ENCODE assay signal across 33 cellular contexts in the genomic region with DNA sequence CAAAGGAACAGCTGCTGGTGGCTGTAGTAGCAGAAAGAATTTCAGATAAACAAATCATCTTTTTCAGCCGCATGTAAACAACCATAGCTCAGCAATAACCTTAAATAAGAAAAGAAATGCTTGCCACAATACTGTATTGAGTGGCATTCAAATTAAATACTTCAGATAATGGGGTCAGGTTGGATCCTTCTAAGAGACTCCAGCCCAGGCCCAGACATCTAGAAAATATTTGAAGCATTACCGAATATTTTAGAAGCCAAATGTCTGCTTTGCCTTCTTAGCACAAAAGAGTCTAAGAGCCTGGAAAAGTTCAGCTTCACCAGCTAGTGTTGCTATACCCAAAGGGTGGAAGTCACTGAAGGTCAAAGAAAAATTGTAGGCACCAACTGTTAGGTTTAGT.
"Had no signal": no experiment of that assay in that cellular context is flagged by ENCODE, and none has a peak within 500 bp of the region (broad histone marks: within the 10 kb centered on the region; RNA-seq: fewer than 3 reads in every experiment).

No MANE protein-coding gene starts in this region.

- ATAC-seq: natural killer cell; psoas muscle; right cardiac atrium; right lobe of liver; stimulated activated memory B cell treated with anti-CD40 and anti-IgM and Interleukin-4, amounts not matched to agents 10 μg/mL and 1 μg/mL and 100 μg/mL, for 72 hours; stimulated activated naive CD8-positive, alpha-beta T cell treated with anti-CD3 and anti-CD28 coated beads, Interleukin-15, amount 100 ng/mL, for 72 hours; stimulated activated naive CD8-positive, alpha-beta T cell treated with anti-CD3 and anti-CD28 coated beads, Interleukin-15, Interleukin-2, amounts not matched to agents 100 U/mL and 50 U/mL, for 24 hours had no signal

- H3K4me1 ChIP-seq: neural progenitor cell, parathyroid adenoma, psoas muscle, right lobe of liver, sigmoid colon, spleen, suprapubic skin, testis, thyroid gland, upper lobe of left lung, vagina had no signal

- FAIRE-seq: urothelium cell line had no signal

- H3K27ac ChIP-seq: neural progenitor cell, ovary, parathyroid adenoma, psoas muscle, right lobe of liver, sigmoid colon, skin epidermis, spleen, suprapubic skin, testis, thyroid gland, tibial nerve, upper lobe of left lung, vagina had no signal

- H3K9ac ChIP-seq: neural progenitor cell, parathyroid adenoma had no signal

- H3K4me3 Mint-ChIP-seq: natural killer cell; nephron; neural progenitor cell; stimulated activated memory B cell treated with anti-CD40 and anti-IgM and Interleukin-4, amounts not matched to agents 10 μg/mL and 1 μg/mL and 100 μg/mL, for 72 hours; stimulated activated naive CD8-positive, alpha-beta T cell treated with anti-CD3 and anti-CD28 coated beads, Interleukin-15, amount 100 ng/mL, for 72 hours had no signal

- H3K27ac Mint-ChIP-seq: natural killer cell; nephron; neural progenitor cell; progenitor cell of endocrine pancreas; stimulated activated memory B cell treated with anti-CD40 and anti-IgM and Interleukin-4, amounts not matched to agents 10 μg/mL and 1 μg/mL and 100 μg/mL, for 72 hours; stimulated activated naive CD8-positive, alpha-beta T cell treated with anti-CD3 and anti-CD28 coated beads, Interleukin-15, amount 100 ng/mL, for 72 hours had no signal

- H2AFZ ChIP-seq: neural progenitor cell, parathyroid adenoma had no signal

- H3K4me1 Mint-ChIP-seq: stimulated activated memory B cell treated with anti-CD40 and anti-IgM and Interleukin-4, amounts not matched to agents 10 μg/mL and 1 μg/mL and 100 μg/mL, for 72 hours; stimulated activated naive CD8-positive, alpha-beta T cell treated with anti-CD3 and anti-CD28 coated beads, Interleukin-15, amount 100 ng/mL, for 72 hours had no signal

- H3K27me3 Mint-ChIP-seq: stimulated activated memory B cell treated with anti-CD40 and anti-IgM and Interleukin-4, amounts not matched to agents 10 μg/mL and 1 μg/mL and 100 μg/mL, for 72 hours; stimulated activated naive CD8-positive, alpha-beta T cell treated with anti-CD3 and anti-CD28 coated beads, Interleukin-15, amount 100 ng/mL, for 72 hours had no signal

- H3K27me3 ChIP-seq: neural progenitor cell, ovary, right lobe of liver, sigmoid colon, spleen, suprapubic skin, testis, thyroid gland, tibial nerve, upper lobe of left lung, vagina had no signal

- H3K4me3 ChIP-seq: neural progenitor cell, ovary, psoas muscle, right lobe of liver, sigmoid colon, skin epidermis, smooth muscle cell, spleen, suprapubic skin, testis, thyroid gland, tibial nerve, upper lobe of left lung, vagina had no signal

- DNase-seq: natural killer cell; occipital lobe; ovary; posterior cingulate gyrus; psoas muscle; right cardiac atrium; right lobe of liver; sigmoid colon; spleen; stimulated activated CD4-positive, alpha-beta T cell treated with anti-CD3 and anti-CD28 coated beads, Interleukin-12 subunit alpha, Interleukin-12 subunit beta, amount 100 ng/mL, for 4 hours; stimulated activated CD4-positive, alpha-beta T cell treated with anti-CD3 and anti-CD28 coated beads, Interleukin-1b, Interleukin-23, amount 100 ng/mL, for 48 hours; stimulated activated CD4-positive, alpha-beta T cell treated with anti-CD3 and anti-CD28 coated beads, Interleukin-4, amount 100 ng/mL, for 1 hour; stimulated activated CD4-positive, alpha-beta T cell treated with anti-CD3 and anti-CD28 coated beads, Interleukin-4, amount 100 ng/mL, for 4 hours; stimulated activated CD8-positive, alpha-beta memory T cell treated with anti-CD3 and anti-CD28 coated beads, Interleukin-4, amount 100 ng/mL, for 48 hours; stimulated activated naive CD4-positive, alpha-beta T cell; stimulated activated naive CD8-positive, alpha-beta T cell treated with anti-CD3 and anti-CD28 coated beads, Interleukin-15, amount 100 ng/mL, for 72 hours; stimulated activated naive CD8-positive, alpha-beta T cell treated with anti-CD3 and anti-CD28 coated beads, Interleukin-15, Interleukin-2, amounts not matched to agents 100 U/mL and 50 U/mL, for 24 hours; substantia nigra; testis; thyroid gland; trophoblast cell; upper lobe of left lung had no signal

- H3K4me2 ChIP-seq: neural progenitor cell, smooth muscle cell had no signal

- H3K36me3 ChIP-seq: neural progenitor cell, ovary, right lobe of liver, sigmoid colon, spleen, suprapubic skin, thyroid gland, tibial nerve, upper lobe of left lung, vagina had no signal

- H3K9me3 ChIP-seq: ovary, psoas muscle, right lobe of liver, sigmoid colon, spleen, suprapubic skin, testis, thyroid gland, tibial nerve, upper lobe of left lung, vagina had no signal

- H3K9me3 Mint-ChIP-seq: natural killer cell, nephron had no signal

- H3K79me2 ChIP-seq: parathyroid adenoma had no signal

- H3K36me3 Mint-ChIP-seq: neural progenitor cell; stimulated activated memory B cell treated with anti-CD40 and anti-IgM and Interleukin-4, amounts not matched to agents 10 μg/mL and 1 μg/mL and 100 μg/mL, for 72 hours had no signal
